15 cellular contexts compared by ENCODE assay signal in the genomic region with DNA sequence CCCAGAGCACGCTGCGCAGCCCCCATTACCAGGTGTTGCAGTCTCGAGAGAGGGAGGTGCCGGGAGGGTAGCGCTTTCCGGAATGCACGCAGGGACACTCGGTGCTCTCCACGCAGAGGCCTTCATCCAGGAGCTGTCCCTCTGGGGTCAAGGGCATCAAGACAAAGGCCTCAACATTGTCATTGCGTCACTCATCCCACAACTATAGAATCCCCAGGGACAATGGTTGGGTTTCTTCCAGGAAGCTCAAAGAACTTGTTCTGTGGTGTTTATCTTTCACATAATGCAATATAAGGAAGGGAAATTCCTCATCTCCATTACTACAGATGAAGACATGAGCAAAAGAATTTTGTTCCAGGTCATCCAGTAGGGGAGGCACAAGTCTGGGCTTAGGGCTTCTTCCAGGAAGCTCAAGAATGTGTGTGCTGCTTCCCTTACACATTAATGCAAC. TPM values are rescaled to one million over a fixed set of nuclear protein-coding genes. Genes with fewer than 3 reads are reported as not detected.
DNase-seq lines count a peak whose midpoint lies in the region; ATAC-seq and TF ChIP-seq lines count a peak whose summit lies in the region.
"Had no signal": no experiment of that assay in that cellular context is flagged by ENCODE, and none has a peak within 500 bp of the region (broad histone marks: within the 10 kb centered on the region; RNA-seq: fewer than 3 reads in every experiment).

No MANE protein-coding gene starts in this region.

- TF ChIP-seq CTCF in C4-2B (conservative IDR thresholded peaks at IDR 0.05) (no peak; the same call in 1 of the 2 replicates), PC-3 (conservative IDR thresholded peaks at IDR 0.05; ENCODE audit: low read depth, low read length) (no peak), lower lobe of right lung (IDR thresholded peaks at IDR 0.05) (peak; percentile 17), GM10266 (IDR thresholded peaks at IDR 0.05; ENCODE audit: control insufficient read depth, insufficient read depth, low read depth, missing control alignments) (no peak)

- intact Hi-C loops in PC-3 (cut with micrococcal nuclease) (no loop called here), lower lobe of right lung (cut with DNase I) (no loop called here)

- H3K4me2 ChIP-seq in PC-3 (ENCODE audit: low read length) = no peak overlapping the region

- H3K4me1 ChIP-seq in PC-3 (ENCODE audit: insufficient read depth, low read length) (peaks cover 9% of the 10 kb centered on the region; the same call in 1 of the 2 replicates), lower lobe of right lung (peaks cover 66% of the 10 kb centered on the region)
- H3K4me1 ChIP-seq: HAP-1 had no signal

- H3K36me3 ChIP-seq in PC-3 (ENCODE audit: low read depth, low read length) = no peaks in the 10 kb centered on the region
- H3K36me3 ChIP-seq in lower lobe of right lung = peaks cover 15% of the 10 kb centered on the region
- H3K36me3 ChIP-seq: BE2C, HAP-1 had no signal

- H3K27ac ChIP-seq in C4-2B = peak overlapping the region; percentile 61
- H3K27ac ChIP-seq in PC-3 (ENCODE audit: low read length) = no peak overlapping the region
- H3K27ac ChIP-seq in lower lobe of right lung = peak overlapping the region; percentile 64

- H3K4me3 ChIP-seq in PC-3 (ENCODE audit: low read length) (no peak overlapping the region), lower lobe of right lung (no peak overlapping the region)
- H3K4me3 ChIP-seq: HAP-1 had no signal

- no peaks in the 10 kb centered on the region for H3K9me3 ChIP-seq in PC-3 (ENCODE audit: low read length)
- no peaks in the 10 kb centered on the region for H3K9me3 ChIP-seq in lower lobe of right lung
- H3K9me3 ChIP-seq: BE2C, HAP-1 had no signal

- BruUV-seq in PC-3 (replicated peaks; lab: Mats Ljungman, UMichigan) = no TSS peak

- CTCF ChIA-PET in PC-3 (lab: Charles Lee) = no interaction called here

- H3K9me2 ChIP-seq in PC-3 (replicated peaks; ENCODE audit: low read length) = no peaks in the 10 kb centered on the region

- H3K79me2 ChIP-seq in PC-3 (ENCODE audit: low read length) = no peaks in the 10 kb centered on the region

- ATAC-seq in PC-3 (no peak), esophagus mucosa (peak; percentile 44), lower lobe of right lung (peak in 1 of 2 donors; percentile 6), GM19463 (IDR thresholded peaks at IDR 0.05; ENCODE audit: unreplicated experiment) (no peak), GM21723 (IDR thresholded peaks at IDR 0.05; ENCODE audit: unreplicated experiment) (no peak), GM18870 (IDR thresholded peaks at IDR 0.05; ENCODE audit: unreplicated experiment) (no peak)

- no peak overlapping the region for H2AFZ ChIP-seq in PC-3 (ENCODE audit: low read length)

- H3F3A ChIP-seq in PC-3 (ENCODE audit: low read length, unreplicated experiment) = no peaks in the 10 kb centered on the region

- H4K20me1 ChIP-seq in PC-3 (ENCODE audit: low read length) = no peaks in the 10 kb centered on the region

- H3K27me3 ChIP-seq in PC-3 (ENCODE audit: low read length) = no peaks in the 10 kb centered on the region
- H3K27me3 ChIP-seq in lower lobe of right lung (ENCODE audit: low read depth) = peaks cover 7% of the 10 kb centered on the region
- H3K27me3 ChIP-seq: BE2C had no signal

- DNase-seq in PC-3 = peak; percentile 36
- no peak for DNase-seq in lower lobe of right lung
- no peak for DNase-seq in GM10266 (ENCODE audit: extremely low spot score)
- DNase-seq: BE2C; effector memory CD4-positive, alpha-beta T cell; immature natural killer cell; NCI-H1092 treated with DMSO at 0.1 percent for 48 hours; occipital lobe; stimulated activated CD4-positive, alpha-beta T cell treated with anti-CD3 and anti-CD28 coated beads, Interleukin-4, amount 100 ng/mL, for 24 hours had no signal

- POLR2A ChIA-PET in PC-3 (lab: Charles Lee; ENCODE audit: unreplicated experiment) = no interaction called here

- H3K9ac ChIP-seq in PC-3 (ENCODE audit: low read length) = no peak overlapping the region

RNA-seq across cellular contexts. Expression of gene VWF, which starts 52.1 kb away (rescaled TPM):
- total RNA-seq in PC-3 (2014; rRNA removed) (not detected in 2 replicates), esophagus mucosa (53.7 TPM), lower lobe of right lung (468 TPM)

Comparison
In these comparisons a context has a peak if more than half of its experiments do, and no peak if none do; other contexts are left out.
1. RNA of gene VWF, which starts 52.1 kb away (total RNA-seq): 468 TPM in lower lobe of right lung (single experiment) and 53.7 TPM in esophagus mucosa (single experiment); not detected in PC-3; every median in the first group is over 10 times any median in the second.